8 cellular contexts compared by ENCODE assay signal in genomic region chr10:69629897-69630650, GRCh38. TPM values are rescaled to one million over a fixed set of nuclear protein-coding genes. Genes with fewer than 3 reads are reported as not detected.
DNase-seq lines count a peak whose midpoint lies in the region; TF ChIP-seq lines count a peak whose summit lies in the region.

TSS of gene FAM241B (plus strand) at chr10:69630247. CDS start at chr10:69631744, 1,497 bp downstream.

- peak; percentile 65 for TF ChIP-seq CTCF in SU-DHL-6 (IDR thresholded peaks at IDR 0.05; ENCODE audit: insufficient read depth, low read length, poor library complexity, severe bottlenecking)
- peak; percentile 68 to 97 (median 82) for TF ChIP-seq CTCF in adrenal gland (IDR thresholded peaks at IDR 0.05)

- peak; percentile 93 for DNase-seq in DMS53 (lab: John Stamatoyannopoulos, UW)
- DNase-seq in HS-5 (ENCODE audit: low read depth) = peak; percentile 6
- peak; percentile 51 to 76 (median 65) for DNase-seq in adrenal gland
- peak in 29 of 51 donors; percentile 15 to 62 (median 36) for DNase-seq in hypothalamus (lab: John Stamatoyannopoulos, UW)
- DNase-seq in skeletal muscle cell (ENCODE audit: low read depth) = no peak
- no peak for DNase-seq in NCI-H1048 (lab: John Stamatoyannopoulos, UW)
- no peak for DNase-seq in inferior parietal cortex (ENCODE audit: extremely low spot score)

- TF ChIP-seq POLR2A in adrenal gland (IDR thresholded peaks at IDR 0.05) = no peak

- intact Hi-C loops in adrenal gland (cut with DNase I) = loop anchor here in 1 of 2 donors (10.0 kb wide), 1 partner anchor 205 kb away; no protein-coding TSS in a partner anchor

- no peak within 1 kb of the TSS for H3K4me2 ChIP-seq in SU-DHL-6 (ENCODE audit: low read depth, low read length, poor library complexity, severe bottlenecking)

- no peaks in the 10 kb centered on the region for H3K9me2 ChIP-seq in SU-DHL-6 (replicated peaks; ENCODE audit: insufficient read depth, low read length)

- no peaks in the 10 kb centered on the region for H3F3A ChIP-seq in SU-DHL-6 (ENCODE audit: insufficient read depth)

- H2AFZ ChIP-seq in SU-DHL-6 (ENCODE audit: low read depth, low read length, severe bottlenecking) = no peak within 1 kb of the TSS

- no peaks in the 10 kb centered on the region for H4K20me1 ChIP-seq in SU-DHL-6 (ENCODE audit: low read depth, low read length)

- no peak within 1 kb of the TSS for H3K9ac ChIP-seq in SU-DHL-6 (ENCODE audit: low read length)

- no peaks in the 10 kb centered on the region for H3K9me3 ChIP-seq in SU-DHL-6 (ENCODE audit: insufficient read depth, low read length)
- H3K9me3 ChIP-seq in adrenal gland (replicated peaks in 1 of 3) = no peaks in the 10 kb centered on the region

- H3K27me3 ChIP-seq in SU-DHL-6 (ENCODE audit: low read length) (no peaks in the 10 kb centered on the region), adrenal gland (no peaks in the 10 kb centered on the region)

- H3K79me2 ChIP-seq in SU-DHL-6 (ENCODE audit: insufficient read depth, low read length) = no peaks in the 10 kb centered on the region

- no peaks in the 10 kb centered on the region for H3K36me3 ChIP-seq in SU-DHL-6 (ENCODE audit: low read length)
- no peaks in the 10 kb centered on the region for H3K36me3 ChIP-seq in adrenal gland (replicated peaks in 1 of 2)

- H3K4me3 ChIP-seq in SU-DHL-6 (ENCODE audit: insufficient read depth, low read length, poor library complexity, severe bottlenecking) (no peak within 1 kb of the TSS), adrenal gland (peak within 1 kb of the TSS in 2 of 4 donors; percentile 8 to 62), skeletal muscle cell (ENCODE audit: low read depth, low read length) (peak within 1 kb of the TSS; percentile 42)

- 3 to 5% (median 4%) methylated on average over 31 to 72 of the region's 72 CpGs for WGBS in adrenal gland, 4 donors

- peaks cover 0 to 9% of the 10 kb centered on the region in 2 donors for H3K4me1 ChIP-seq in adrenal gland (replicated peaks in 1 of 2)

- H3K27ac ChIP-seq in SU-DHL-6 (ENCODE audit: low read depth, low read length) (no peak within 1 kb of the TSS), adrenal gland (peak within 1 kb of the TSS in 1 of 5 donors; percentile 38)

RNA-seq across cellular contexts. Expression of gene FAM241B, which starts in this region (rescaled TPM):
- total RNA-seq in adrenal gland = 1 to 10 TPM in 6 of 8 donors, not detected in 2; 1.4 to 3.4 (median 2.4) TPM
- 1 to 10 TPM; 3.4 to 4.6 (median 4.0) TPM for polyA plus RNA-seq in adrenal gland

Comparison
In these comparisons a context has a peak if more than half of its experiments do, and no peak if none do; other contexts are left out.
1. DNase-seq: peak in DMS53 (single experiment), HS-5 (single experiment), adrenal gland (7 of 7) and hypothalamus (29 of 51); none in skeletal muscle cell (single experiment), NCI-H1048 (single experiment) and inferior parietal cortex (single experiment).